Comparison of ENCODE assay signal across 8 cellular contexts in genomic region chr22:27919222-27919942, GRCh38.
DNase-seq lines count a peak whose midpoint lies in the region; ATAC-seq and FAIRE-seq lines count a peak whose summit lies in the region.

Gene PITPNB, minus strand, starts transcription at chr22:27919256. Its CDS starts 65 bp downstream, at chr22:27919191.

- no peaks in the 10 kb centered on the region for H3K9me3 ChIP-seq in effector memory CD4-positive, alpha-beta T cell (ENCODE audit: control insufficient read depth, low read length)

- peak; percentile 100 for DNase-seq in COLO829 (ENCODE audit: low spot score)
- peak; percentile 91 for DNase-seq in HTR-8/SVneo (ENCODE audit: insufficient read length, low spot score)
- DNase-seq in NOMO-1 treated with DMSO at 0.1 percent for 48 hours (lab: John Stamatoyannopoulos, UW; ENCODE audit: unreplicated experiment), result peak; percentile 95
- DNase-seq in activated CD8-positive, alpha-beta memory T cell treated with anti-CD3 and anti-CD28 coated beads for 4 hours (ENCODE audit: low read depth in 2 of 2), result peak; percentile 96 to 98
- DNase-seq in effector memory CD4-positive, alpha-beta T cell, result peak; percentile 97 to 99 (median 98)
- peak; percentile 98 for DNase-seq in medulla oblongata (ENCODE audit: extremely low spot score)
- peak; percentile 97 for DNase-seq in stimulated activated CD4-positive, alpha-beta T cell treated with anti-CD3 and anti-CD28 coated beads, TNF-alpha, amount 100 ng/mL, for 48 hours (ENCODE audit: low read depth in 3 of 3)

- peak within 1 kb of the TSS; percentile 96 for H3K27ac ChIP-seq in effector memory CD4-positive, alpha-beta T cell (ENCODE audit: insufficient read depth, low read length, poor library complexity, severe bottlenecking)

- peak within 1 kb of the TSS; percentile 83 for H3K4me3 ChIP-seq in effector memory CD4-positive, alpha-beta T cell (ENCODE audit: insufficient read depth, low read depth, low read length, poor library complexity, severe bottlenecking)

- H3K4me1 ChIP-seq in effector memory CD4-positive, alpha-beta T cell (ENCODE audit: control insufficient read depth, insufficient read depth, low read length, poor library complexity, severe bottlenecking), result peaks cover 31% of the 10 kb centered on the region

- H3K27me3 ChIP-seq in effector memory CD4-positive, alpha-beta T cell (replicated peaks; ENCODE audit: control insufficient read depth, insufficient read depth, low read length, poor library complexity, severe bottlenecking), result no peaks in the 10 kb centered on the region

- peak; percentile 66 for ATAC-seq in GM21367 (IDR thresholded peaks at IDR 0.05; ENCODE audit: unreplicated experiment)

- peak; percentile 98 for FAIRE-seq in HTR-8/SVneo (lab: Jason Lieb, UNC)

- H3K36me3 ChIP-seq in effector memory CD4-positive, alpha-beta T cell (ENCODE audit: control insufficient read depth, insufficient read depth, low read length), result no peaks in the 10 kb centered on the region

Comparison
In these comparisons a context has a peak if more than half of its experiments do, and no peak if none do; other contexts are left out.
1. Peak in every context shown above with its lines: DNase-seq, ATAC-seq, H3K4me3 ChIP-seq and H3K27ac ChIP-seq.